In genomic region chr1:231161711-231162299, GRCh38 we compare ENCODE assay signal across 8 cellular contexts. TPM values are rescaled to one million over a fixed set of nuclear protein-coding genes. Genes with fewer than 3 reads are reported as not detected.
DNase-seq lines count a peak whose midpoint lies in the region; ATAC-seq and TF ChIP-seq lines count a peak whose summit lies in the region.

TRIM67 (plus strand) TSS chr1:231162058; CDS start chr1:231162970, 912 bp downstream.

- no peak within 1 kb of the TSS for H4K91ac ChIP-seq in H9 (ENCODE audit: insufficient read length, low read depth, low read length)

- H3K14ac ChIP-seq in H9 (ENCODE audit: insufficient read depth, low read length) = no peak within 1 kb of the TSS

- H3K4me1 ChIP-seq in H9 (ENCODE audit: insufficient read depth, low read length) = no peaks in the 10 kb centered on the region
- H3K4me1 ChIP-seq in neuron (ENCODE audit: insufficient read depth, low read length) = peaks cover 24% of the 10 kb centered on the region
- H3K4me1 ChIP-seq in transverse colon = peaks cover 4 to 26% (median 19%) of the 10 kb centered on the region in 4 donors

- H2BK120ac ChIP-seq in H9 (ENCODE audit: low read depth, low read length, poor library complexity, severe bottlenecking) = no peak within 1 kb of the TSS

- no peaks in the 10 kb centered on the region for H4K20me1 ChIP-seq in H9 (ENCODE audit: control insufficient read depth, insufficient read depth, insufficient read length)

- peaks cover 0 to 4% of the 10 kb centered on the region in 2 experiments; a peak in 1 of 5 replicates for H3K9me3 Mint-ChIP-seq in H9

- in situ Hi-C loops in transverse colon (cut with MboI; ENCODE audit: low pct_ligation_motif_present in 1 of 4, low pct_unique_long_range_greater_than_20kb in 1 of 4, low sequenced_read_pairs in 3 of 4) = no loop called here

- no peak within 1 kb of the TSS for H3K4ac ChIP-seq in H9 (ENCODE audit: low read depth, low read length)

- peaks cover 99% of the 10 kb centered on the region for H3K27me3 Mint-ChIP-seq in H9 (ENCODE audit: low read depth)

- no peak for TF ChIP-seq CTCF in H9 (conservative IDR thresholded peaks at IDR 0.05)
- TF ChIP-seq CTCF in epithelial cell of proximal tubule (conservative IDR thresholded peaks at IDR 0.05; ENCODE audit: low read depth, low read length) = no peak
- TF ChIP-seq CTCF in transverse colon (IDR thresholded peaks at IDR 0.05) = no peak

- H2BK12ac ChIP-seq in H9 (ENCODE audit: insufficient read length, low read depth, low read length) = no peak within 1 kb of the TSS

- no peaks in the 10 kb centered on the region; a peak in 1 of 7 replicates for H3K36me3 Mint-ChIP-seq in H9 (ENCODE audit: insufficient read depth in 1 of 3, low read depth in 3 of 3)

- H3K27ac ChIP-seq in H9 (ENCODE audit: insufficient read length, low read depth, low read length) = no peak within 1 kb of the TSS
- H3K27ac ChIP-seq in transverse colon = no peak within 1 kb of the TSS

- no peak within 1 kb of the TSS for H4K5ac ChIP-seq in H9 (ENCODE audit: insufficient read length, low read depth, low read length)

- H2BK15ac ChIP-seq in H9 (ENCODE audit: low read depth, low read length) = no peak within 1 kb of the TSS

- peak within 1 kb of the TSS; percentile 41 for H3K4me3 ChIP-seq in epithelial cell of proximal tubule (ENCODE audit: low read depth, low read length)
- H3K4me3 ChIP-seq in neuron (ENCODE audit: low read length) = peak within 1 kb of the TSS; percentile 76
- H3K4me3 ChIP-seq in transverse colon = peak within 1 kb of the TSS in 2 of 4 donors; percentile 25 to 44

- H3K23me2 ChIP-seq in H9 (ENCODE audit: insufficient read length, low read depth, low read length, poor library complexity, severe bottlenecking) = peaks cover 17% of the 10 kb centered on the region

- peaks cover 55% of the 10 kb centered on the region for H3K27me3 ChIP-seq in H9 (ENCODE audit: insufficient read depth, low read length)
- H3K27me3 ChIP-seq in neuron (ENCODE audit: insufficient read depth, low read length) = peaks cover 22% of the 10 kb centered on the region
- H3K27me3 ChIP-seq in transverse colon = peaks cover 100% of the 10 kb centered on the region

- H3T11ph ChIP-seq in H9 (ENCODE audit: low read length) = no peak within 1 kb of the TSS

- H3K36me3 ChIP-seq in neuron (ENCODE audit: insufficient read depth, low read length) (no peaks in the 10 kb centered on the region), transverse colon (no peaks in the 10 kb centered on the region)

- no peak within 1 kb of the TSS for H3K9ac ChIP-seq in H9 (ENCODE audit: extremely low read depth, insufficient read length, low read length)

- intact Hi-C loops in transverse colon (cut with DNase I; ENCODE audit: low total_unique reads) = no loop called here

- no peak within 1 kb of the TSS for H3K23ac ChIP-seq in H9 (ENCODE audit: insufficient read length, low read depth, low read length)

- no peak within 1 kb of the TSS for H2AK5ac ChIP-seq in H9 (ENCODE audit: insufficient read length, low read length)

- no peak for TF ChIP-seq POLR2A in transverse colon (IDR thresholded peaks at IDR 0.05)

- H4K8ac ChIP-seq in H9 (replicated peaks; ENCODE audit: insufficient read length, low read depth, low read length) = no peak within 1 kb of the TSS

- H3K4me1 Mint-ChIP-seq in H9 = peaks cover 2 to 7% of the 10 kb centered on the region in 2 experiments; a peak in 2 of 4 replicates

- no peak within 1 kb of the TSS for H2BK20ac ChIP-seq in H9 (ENCODE audit: low read depth, low read length, poor library complexity, severe bottlenecking)

- no peak within 1 kb of the TSS for H3K56ac ChIP-seq in H9 (ENCODE audit: insufficient read length, low read depth, low read length)

- H3K9me3 ChIP-seq in H9 (ENCODE audit: control insufficient read depth, low read depth, low read length) (no peaks in the 10 kb centered on the region), neuron (ENCODE audit: low read length) (no peaks in the 10 kb centered on the region), transverse colon (no peaks in the 10 kb centered on the region)

- no peak within 1 kb of the TSS for H2AFZ ChIP-seq in H9 (ENCODE audit: low read length)
- peak within 1 kb of the TSS; percentile 97 for H2AFZ ChIP-seq in neuron (ENCODE audit: low read depth, low read length)

- no CpG with 5 or more reads among the region's 41 CpGs for WGBS in H9 (ENCODE audit: extremely low coverage, insufficient read length, low lambda C conversion rate)
- WGBS in transverse colon (ENCODE audit: low coverage in 1 of 2), 2 donors = 2% methylated on average over 23 of the region's 41 CpGs; no CpG with 5 or more reads in 1 of the 2 donors

- no peak within 1 kb of the TSS for H3K27ac Mint-ChIP-seq in H9

- DNase-seq in H9 (peak; percentile 55), NCI-H69 (lab: John Stamatoyannopoulos, UW) (peak; percentile 82), epithelial cell of proximal tubule (ENCODE audit: low read depth) (no peak), NCI-H128 (lab: John Stamatoyannopoulos, UW; ENCODE audit: unreplicated experiment) (no peak), transverse colon (no peak)

- H2BK5ac ChIP-seq in H9 (ENCODE audit: insufficient read length, low read length) = no peak within 1 kb of the TSS

- ATAC-seq in GM19035 (IDR thresholded peaks at IDR 0.05; ENCODE audit: unreplicated experiment) (no peak), GM18907 (IDR thresholded peaks at IDR 0.05; ENCODE audit: unreplicated experiment) (no peak)

- H3K79me1 ChIP-seq in H9 (ENCODE audit: insufficient read depth, low read depth, low read length, poor library complexity, severe bottlenecking) = no peaks in the 10 kb centered on the region

- peak within 1 kb of the TSS; percentile 76 for H3K4me2 ChIP-seq in H9 (ENCODE audit: insufficient read depth, insufficient read length, low read length)

- H3K79me2 ChIP-seq in H9 (ENCODE audit: insufficient read depth, low read length) = no peaks in the 10 kb centered on the region

- peak within 1 kb of the TSS; percentile 49 to 75 for H3K4me3 Mint-ChIP-seq in H9

- no peak for TF ChIP-seq EP300 in transverse colon (IDR thresholded peaks at IDR 0.05; ENCODE audit: low read depth)

- H3K18ac ChIP-seq in H9 (ENCODE audit: insufficient read length, low read depth, low read length) = no peak within 1 kb of the TSS

RNA-seq across cellular contexts. Expression of gene TRIM67, which starts in this region (rescaled TPM):
- total RNA-seq in H9 (2021) = not detected in 2 replicates
- total RNA-seq in epithelial cell of proximal tubule = not detected in 2 replicates
- under 1 TPM in 2 of 4 donors, not detected in 2; under 0.01 to 0.16 TPM for total RNA-seq in transverse colon

Comparison
In these comparisons a context has a peak if more than half of its experiments do, and no peak if none do; other contexts are left out.
1. Peak in DNase-seq and H3K4me2 ChIP-seq in H9; RNA of the gene not detected or under 1 TPM.